In genomic region chr4:54255881-54256280, GRCh38 we compare ENCODE assay signal across 1 cellular context.
A peak's percentile ranks its signal among the peaks of the same experiment; 100 is the strongest.
TF ChIP-seq lines count a peak whose summit lies in the region.

No MANE protein-coding gene starts in this region.

TF ChIP-seq in IMR-90, 13 proteins besides CTCF, POLR2A, EP300 and RAD21:
- no peak for TF ChIP-seq MAZ (IDR thresholded peaks at IDR 0.05; ENCODE audit: borderline replicate concordance, low read depth, low read length)
- TF ChIP-seq SMC3 (IDR thresholded peaks at IDR 0.05; ENCODE audit: low read depth, low read length) = no peak
- peak; percentile 32; the same call in 1 of the 2 replicates for TF ChIP-seq CEBPB (IDR thresholded peaks at IDR 0.05; ENCODE audit: low read depth, low read length)
- TF ChIP-seq MXI1 (IDR thresholded peaks at IDR 0.05; ENCODE audit: borderline replicate concordance, low read depth, low read length) = no peak
- TF ChIP-seq FOS (IDR thresholded peaks at IDR 0.05; ENCODE audit: low read depth, low read length) = no peak
